In genomic region chr7:139601176-139601575, GRCh38 we compare ENCODE assay signal across 28 cellular contexts.
"Had no signal": no experiment of that assay in that cellular context is flagged by ENCODE, and none has a peak within 500 bp of the region (broad histone marks: within the 10 kb centered on the region; RNA-seq: fewer than 3 reads in every experiment).

No MANE protein-coding gene starts in this region.

- H3K36me3 ChIP-seq: colonic mucosa had no signal

- H3K27ac ChIP-seq: colonic mucosa, coronary artery, epithelial cell of prostate, esophagus muscularis mucosa, esophagus squamous epithelium, foreskin keratinocyte, gastrocnemius medialis, gastroesophageal sphincter, heart left ventricle, heart right ventricle, hepatocyte had no signal

- H3K27me3 ChIP-seq: colonic mucosa, dorsolateral prefrontal cortex, esophagus muscularis mucosa, esophagus squamous epithelium, foreskin keratinocyte, gastrocnemius medialis, gastroesophageal sphincter, heart left ventricle, heart right ventricle, hepatocyte had no signal

- H3K27ac Mint-ChIP-seq: dendritic cell treated with granulocyte-macrophage colony-stimulating factor and Interleukin-4, amounts not matched to agents 40 ng/mL and 50 ng/mL, for 4 days; effector memory CD8-positive, alpha-beta T cell; endodermal cell had no signal

- H3K4me3 Mint-ChIP-seq: dendritic cell treated with granulocyte-macrophage colony-stimulating factor and Interleukin-4, amounts not matched to agents 40 ng/mL and 50 ng/mL, for 4 days; effector memory CD8-positive, alpha-beta T cell; endodermal cell had no signal

- H3K9me3 Mint-ChIP-seq: dendritic cell treated with granulocyte-macrophage colony-stimulating factor and Interleukin-4, amounts not matched to agents 40 ng/mL and 50 ng/mL, for 4 days; effector memory CD8-positive, alpha-beta T cell; endodermal cell had no signal

- DNase-seq: colonic mucosa; cortex of kidney; dorsolateral prefrontal cortex; effector CD4-positive, alpha-beta T cell; effector CD8-positive, alpha-beta T cell; effector memory CD4-positive, alpha-beta T cell; effector memory CD8-positive, alpha-beta T cell; endodermal cell; esophagus squamous epithelium; foreskin fibroblast; foreskin keratinocyte; foreskin melanocyte; gastrocnemius medialis; glutamatergic neuron; head of caudate nucleus; heart left ventricle; heart right ventricle had no signal

- H3K79me2 ChIP-seq: hepatocyte had no signal

- H3K4me2 ChIP-seq: hepatocyte had no signal

- H3K9me3 ChIP-seq: colonic mucosa, esophagus muscularis mucosa, esophagus squamous epithelium, gastrocnemius medialis, gastroesophageal sphincter, heart left ventricle, heart right ventricle had no signal

- H2AFZ ChIP-seq: hepatocyte had no signal

- H3K27me3 Mint-ChIP-seq: dendritic cell treated with granulocyte-macrophage colony-stimulating factor and Interleukin-4, amounts not matched to agents 40 ng/mL and 50 ng/mL, for 4 days; effector memory CD8-positive, alpha-beta T cell had no signal

- ATAC-seq: effector memory CD8-positive, alpha-beta T cell; esophagus mucosa; foreskin keratinocyte; gastrocnemius medialis; gastroesophageal sphincter; heart left ventricle; heart right ventricle had no signal

- FAIRE-seq: colon, endometrium, endothelial cell of umbilical vein, frontal cortex had no signal

- H3K4me1 ChIP-seq: colonic mucosa, foreskin keratinocyte, gastrocnemius medialis had no signal

- H3K4me1 Mint-ChIP-seq: endodermal cell had no signal

- H3K4me3 ChIP-seq: colonic mucosa, coronary artery, dorsolateral prefrontal cortex, esophagus muscularis mucosa, esophagus squamous epithelium, gastrocnemius medialis, gastroesophageal sphincter, heart left ventricle, heart right ventricle, hepatocyte had no signal
